In genomic region chr17:74520790-74521480, GRCh38 we compare ENCODE assay signal across 10 cellular contexts. TPM values are rescaled to one million over a fixed set of nuclear protein-coding genes. Genes with fewer than 3 reads are reported as not detected.
A peak's percentile ranks its signal among the peaks of the same experiment; 100 is the strongest.
DNase-seq lines count a peak whose midpoint lies in the region; ATAC-seq lines count a peak whose summit lies in the region.
"Had no signal": no experiment of that assay in that cellular context is flagged by ENCODE, and none has a peak within 500 bp of the region (broad histone marks: within the 10 kb centered on the region; RNA-seq: fewer than 3 reads in every experiment).

No MANE protein-coding gene starts in this region.

- no peaks in the 10 kb centered on the region for H3F3A ChIP-seq in GM23248 (ENCODE audit: insufficient read depth)

- H3K4me3 ChIP-seq in GM23248, result no peak overlapping the region

- in situ Hi-C loops in GM23248 (cut with MboI), result no loop called here

- peaks cover 13 to 16% of the 10 kb centered on the region in 2 donors for H3K9me3 Mint-ChIP-seq in stimulated activated naive B cell treated with anti-CD40 and anti-IgM and Interleukin-4, amounts not matched to agents 10 μg/mL and 1 μg/mL and 100 μg/mL, for 72 hours
- peaks cover 9% of the 10 kb centered on the region for H3K9me3 Mint-ChIP-seq in activated naive CD4-positive, alpha-beta T cell treated with anti-CD3 and anti-CD28 coated beads, Interleukin-2, amount 10 ng/mL, durations not matched to agents 7 days and 5 days

- H3K36me3 ChIP-seq in GM23248 (ENCODE audit: low read depth), result no peaks in the 10 kb centered on the region

- 69 to 71% methylated on average over 21 of the region's 21 CpGs for WGBS in GM23248 (ENCODE audit: low coverage in 1 of 2, low lambda C conversion rate in 2 of 2, missing lambda C conversion rate in 2 of 2), 2 experiments

- H3K36me3 Mint-ChIP-seq in stimulated activated naive B cell treated with anti-CD40 and anti-IgM and Interleukin-4, amounts not matched to agents 10 μg/mL and 1 μg/mL and 100 μg/mL, for 72 hours, result peaks cover 45 to 62% of the 10 kb centered on the region in 2 donors
- no peaks in the 10 kb centered on the region for H3K36me3 Mint-ChIP-seq in activated naive CD4-positive, alpha-beta T cell treated with anti-CD3 and anti-CD28 coated beads, Interleukin-2, amount 10 ng/mL, durations not matched to agents 7 days and 5 days
- H3K36me3 Mint-ChIP-seq: T-cell had no signal

- no peak overlapping the region for H2AFZ ChIP-seq in GM23248

- no peak overlapping the region for H3K4me2 ChIP-seq in GM23248 (ENCODE audit: unreplicated experiment)

- H3K79me2 ChIP-seq in GM23248 (ENCODE audit: insufficient read depth), result no peaks in the 10 kb centered on the region

- H3K9me2 ChIP-seq in GM23248 (ENCODE audit: insufficient read depth), result no peaks in the 10 kb centered on the region

- CTCF ChIA-PET in activated naive CD4-positive, alpha-beta T cell treated with anti-CD3 and anti-CD28 coated beads, Interleukin-2, amount 10 ng/mL, durations not matched to agents 7 days and 5 days (lab: Charles Lee), result interaction anchor here (1.0 to 1.3 kb wide), 2 partner anchors 9 to 12 kb away, joined by 3 to 4 read pairs; no protein-coding TSS in a partner anchor

- H3K27ac ChIP-seq in GM23248, result no peak overlapping the region

- peaks cover 33 to 77% of the 10 kb centered on the region in 2 donors for H3K4me1 Mint-ChIP-seq in stimulated activated naive B cell treated with anti-CD40 and anti-IgM and Interleukin-4, amounts not matched to agents 10 μg/mL and 1 μg/mL and 100 μg/mL, for 72 hours
- H3K4me1 Mint-ChIP-seq in activated naive CD4-positive, alpha-beta T cell treated with anti-CD3 and anti-CD28 coated beads, Interleukin-2, amount 10 ng/mL, durations not matched to agents 7 days and 5 days, result peaks cover 10% of the 10 kb centered on the region

- peak; percentile 69 for DNase-seq in GM23248
- DNase-seq in SKM-1 treated with dmso at 0.1 percent for 144 hours (lab: John Stamatoyannopoulos, UW; ENCODE audit: unreplicated experiment), result peak; percentile 60
- DNase-seq in iPS-NIHi7 (ENCODE audit: extremely low spot score), result peak; percentile 4
- DNase-seq in stimulated activated naive B cell treated with anti-CD40 and anti-IgM and Interleukin-4, amounts not matched to agents 10 μg/mL and 1 μg/mL and 100 μg/mL, for 72 hours, result no peak
- DNase-seq in activated naive CD4-positive, alpha-beta T cell treated with anti-CD3 and anti-CD28 coated beads, Interleukin-2, amount 10 ng/mL, durations not matched to agents 7 days and 5 days, result no peak
- DNase-seq in HK-2 (ENCODE audit: unreplicated experiment), result no peak
- no peak for DNase-seq in NCI-H748 (lab: John Stamatoyannopoulos, UW; ENCODE audit: unreplicated experiment)
- no peak for DNase-seq in activated T-cell treated with anti-CD3 and anti-CD28 coated beads, Interleukin-2, amount 50 U/mL, for 1 hour

- H3K4me1 ChIP-seq in GM23248 (ENCODE audit: insufficient read depth), result no peaks in the 10 kb centered on the region

- H4K20me1 ChIP-seq in GM23248 (ENCODE audit: insufficient read depth), result no peaks in the 10 kb centered on the region

- no peaks in the 10 kb centered on the region for H3K27me3 ChIP-seq in GM23248 (replicated peaks; ENCODE audit: insufficient read depth)

- peaks cover 0 to 17% of the 10 kb centered on the region in 2 donors for H3K27me3 Mint-ChIP-seq in stimulated activated naive B cell treated with anti-CD40 and anti-IgM and Interleukin-4, amounts not matched to agents 10 μg/mL and 1 μg/mL and 100 μg/mL, for 72 hours
- peaks cover 63% of the 10 kb centered on the region for H3K27me3 Mint-ChIP-seq in activated naive CD4-positive, alpha-beta T cell treated with anti-CD3 and anti-CD28 coated beads, Interleukin-2, amount 10 ng/mL, durations not matched to agents 7 days and 5 days

- H3K9me3 ChIP-seq in GM23248 (ENCODE audit: low read depth), result no peaks in the 10 kb centered on the region

- peak overlapping the region; percentile 87 for H3K27ac Mint-ChIP-seq in stimulated activated naive B cell treated with anti-CD40 and anti-IgM and Interleukin-4, amounts not matched to agents 10 μg/mL and 1 μg/mL and 100 μg/mL, for 72 hours
- H3K27ac Mint-ChIP-seq in activated naive CD4-positive, alpha-beta T cell treated with anti-CD3 and anti-CD28 coated beads, Interleukin-2, amount 10 ng/mL, durations not matched to agents 7 days and 5 days, result no peak overlapping the region
- H3K27ac Mint-ChIP-seq: activated T-cell treated with anti-CD3 and anti-CD28 coated beads, Interleukin-2, amount 50 U/mL, for 72 hours; T-cell had no signal

- no peak for ATAC-seq in stimulated activated naive B cell treated with anti-CD40 and anti-IgM and Interleukin-4, amounts not matched to agents 10 μg/mL and 1 μg/mL and 100 μg/mL, for 72 hours (replicated peaks)
- ATAC-seq: T-cell had no signal

- no peak overlapping the region for H3K9ac ChIP-seq in GM23248

- H3K4me3 Mint-ChIP-seq in stimulated activated naive B cell treated with anti-CD40 and anti-IgM and Interleukin-4, amounts not matched to agents 10 μg/mL and 1 μg/mL and 100 μg/mL, for 72 hours, result peak overlapping the region in 1 of 2 donors; percentile 12
- no peak overlapping the region for H3K4me3 Mint-ChIP-seq in activated naive CD4-positive, alpha-beta T cell treated with anti-CD3 and anti-CD28 coated beads, Interleukin-2, amount 10 ng/mL, durations not matched to agents 7 days and 5 days
- H3K4me3 Mint-ChIP-seq: T-cell had no signal

RNA-seq across cellular contexts. Expression of gene CD300LB, which starts 10.3 kb away (rescaled TPM):
- not detected in 2 replicates for total RNA-seq in GM23248 (2014; rRNA removed; shearing (Covaris generic))
- polyA plus RNA-seq in GM23248 (2016; fragmentation: Nextera tagmentation; extraction: Ambion mirVana), result not detected in 2 replicates
- total RNA-seq: activated T-cell treated with anti-CD3 and anti-CD28 coated beads, Interleukin-2, amount 50 U/mL, for 72 hours; T-cell had no signal

RNA-seq across cellular contexts. Expression of gene CD300C, which starts 25.0 kb away (rescaled TPM):
- 0.76 and 1.0 TPM in 2 replicates for total RNA-seq in GM23248 (2014; rRNA removed; shearing (Covaris generic))
- polyA plus RNA-seq in GM23248 (2016; fragmentation: Nextera tagmentation; extraction: Ambion mirVana), result 1.4 TPM in 2 replicates

RNA-seq across cellular contexts. Expression of gene CD300H, which starts 46.4 kb away (rescaled TPM):
- not detected in 2 replicates for total RNA-seq in GM23248 (2014; rRNA removed; shearing (Covaris generic))
- not detected in 2 replicates for polyA plus RNA-seq in GM23248 (2016; fragmentation: Nextera tagmentation; extraction: Ambion mirVana)
- total RNA-seq: activated T-cell treated with anti-CD3 and anti-CD28 coated beads, Interleukin-2, amount 50 U/mL, for 72 hours; T-cell had no signal

RNA-seq across cellular contexts. Expression of gene CD300A, which starts 54.5 kb away (rescaled TPM):
- not detected in 2 replicates for total RNA-seq in GM23248 (2014; rRNA removed; shearing (Covaris generic))
- not detected in 2 replicates for polyA plus RNA-seq in GM23248 (2016; fragmentation: Nextera tagmentation; extraction: Ambion mirVana)

Comparison
In these comparisons a context has a peak if more than half of its experiments do, and no peak if none do; other contexts are left out.
1. DNase-seq: peak in GM23248 (single experiment), SKM-1 treated with dmso at 0.1 percent for 144 hours (single experiment) and iPS-NIHi7 (single experiment); none in stimulated activated naive B cell treated with anti-CD40 and anti-IgM and Interleukin-4, amounts not matched to agents 10 μg/mL and 1 μg/mL and 100 μg/mL, for 72 hours (single experiment), activated naive CD4-positive, alpha-beta T cell treated with anti-CD3 and anti-CD28 coated beads, Interleukin-2, amount 10 ng/mL, durations not matched to agents 7 days and 5 days (single experiment), HK-2 (single experiment), NCI-H748 (single experiment) and activated T-cell treated with anti-CD3 and anti-CD28 coated beads, Interleukin-2, amount 50 U/mL, for 1 hour (single experiment).